In genomic region chr3:11844891-11845290, GRCh38 we compare ENCODE assay signal across 1 cellular context.
TF ChIP-seq lines count a peak whose summit lies in the region.

No MANE protein-coding gene starts in this region.

TF ChIP-seq in IMR-90, 13 proteins besides CTCF, POLR2A, EP300 and RAD21:
- no peak for TF ChIP-seq SMC3 (IDR thresholded peaks at IDR 0.05; ENCODE audit: low read depth, low read length)
- TF ChIP-seq NFE2L2 (IDR thresholded peaks at IDR 0.05; ENCODE audit: low read depth, low read length) = no peak
- TF ChIP-seq MAZ (IDR thresholded peaks at IDR 0.05; ENCODE audit: borderline replicate concordance, low read depth, low read length) = no peak
- no peak for TF ChIP-seq MAFK (IDR thresholded peaks at IDR 0.05; ENCODE audit: low read depth, low read length)
- TF ChIP-seq MXI1 (IDR thresholded peaks at IDR 0.05; ENCODE audit: borderline replicate concordance, low read depth, low read length) = no peak
- TF ChIP-seq, protein P1, sequence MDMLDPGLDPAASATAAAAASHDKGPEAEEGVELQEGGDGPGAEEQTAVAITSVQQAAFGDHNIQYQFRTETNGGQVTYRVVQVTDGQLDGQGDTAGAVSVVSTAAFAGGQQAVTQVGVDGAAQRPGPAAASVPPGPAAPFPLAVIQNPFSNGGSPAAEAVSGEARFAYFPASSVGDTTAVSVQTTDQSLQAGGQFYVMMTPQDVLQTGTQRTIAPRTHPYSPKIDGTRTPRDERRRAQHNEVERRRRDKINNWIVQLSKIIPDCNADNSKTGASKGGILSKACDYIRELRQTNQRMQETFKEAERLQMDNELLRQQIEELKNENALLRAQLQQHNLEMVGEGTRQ (IDR thresholded peaks at IDR 0.05; ENCODE audit: low read depth, low read length) = no peak
- TF ChIP-seq RCOR1 (IDR thresholded peaks at IDR 0.05; ENCODE audit: insufficient replicate concordance, low read length) = no peak
- TF ChIP-seq, protein P2, sequence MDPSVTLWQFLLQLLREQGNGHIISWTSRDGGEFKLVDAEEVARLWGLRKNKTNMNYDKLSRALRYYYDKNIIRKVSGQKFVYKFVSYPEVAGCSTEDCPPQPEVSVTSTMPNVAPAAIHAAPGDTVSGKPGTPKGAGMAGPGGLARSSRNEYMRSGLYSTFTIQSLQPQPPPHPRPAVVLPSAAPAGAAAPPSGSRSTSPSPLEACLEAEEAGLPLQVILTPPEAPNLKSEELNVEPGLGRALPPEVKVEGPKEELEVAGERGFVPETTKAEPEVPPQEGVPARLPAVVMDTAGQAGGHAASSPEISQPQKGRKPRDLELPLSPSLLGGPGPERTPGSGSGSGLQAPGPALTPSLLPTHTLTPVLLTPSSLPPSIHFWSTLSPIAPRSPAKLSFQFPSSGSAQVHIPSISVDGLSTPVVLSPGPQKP (IDR thresholded peaks at IDR 0.05; ENCODE audit: borderline replicate concordance, low read depth, low read length) = no peak
- TF ChIP-seq RFX5 (IDR thresholded peaks at IDR 0.05; ENCODE audit: low read depth, low read length) = no peak
- no peak for TF ChIP-seq BHLHE40 (IDR thresholded peaks at IDR 0.05; ENCODE audit: low read depth, low read length)
- TF ChIP-seq CHD1 (IDR thresholded peaks at IDR 0.05; ENCODE audit: low read depth, low read length) = no peak
- TF ChIP-seq CEBPB (IDR thresholded peaks at IDR 0.05; ENCODE audit: low read depth, low read length) = no peak
- no peak for TF ChIP-seq FOS (IDR thresholded peaks at IDR 0.05; ENCODE audit: low read depth, low read length)
